In the genomic region with DNA sequence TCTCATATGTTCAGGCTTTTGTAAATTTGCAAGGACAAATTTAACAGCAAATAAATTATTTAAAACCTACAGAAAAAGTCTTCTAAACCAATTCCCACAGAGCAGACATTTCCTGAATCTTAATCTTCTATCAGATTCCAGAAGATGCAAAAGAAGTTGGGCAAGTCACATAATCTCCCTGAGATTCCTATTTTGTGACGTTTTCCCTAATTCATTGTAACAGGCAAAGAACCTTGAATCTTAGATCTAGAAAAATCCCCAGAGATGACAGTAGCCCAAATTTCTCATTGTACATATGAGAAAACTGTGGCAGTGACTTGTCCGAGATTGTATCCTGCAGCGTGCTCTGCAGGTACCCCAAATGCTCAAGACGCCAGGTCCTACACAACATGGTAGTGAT, we compare ENCODE assay signal across 10 cellular contexts. TPM values are rescaled to one million over a fixed set of nuclear protein-coding genes. Genes with fewer than 3 reads are reported as not detected.
"Had no signal": no experiment of that assay in that cellular context is flagged by ENCODE, and none has a peak within 500 bp of the region (broad histone marks: within the 10 kb centered on the region; RNA-seq: fewer than 3 reads in every experiment).

No MANE protein-coding gene starts in this region.

- H3K4me1 ChIP-seq: HAP-1 had no signal

- H3K9ac ChIP-seq: GM23248 had no signal

- H3K4me2 ChIP-seq: GM23338 had no signal

- DNase-seq: GM23248, GOT3, H7, H9, HCEC 1CT, HFFc6 had no signal

- H2AFZ ChIP-seq: GM23248, GM23338 had no signal

- H3K36me3 ChIP-seq: HAP-1 had no signal

- ATAC-seq: GM23338, HCT116 had no signal

- H3K4me3 ChIP-seq: GM23248, GM23338, HAP-1 had no signal

- H3K27ac ChIP-seq: GM23248 had no signal

- H3K9me3 ChIP-seq: HAP-1 had no signal

RNA-seq across cellular contexts. Expression of gene ITPRID1, which starts 4.9 kb away (rescaled TPM):
- total RNA-seq: GM23248, H4, HFFc6 had no signal
